In genomic region chr3:139299261-139300132, GRCh38 we compare ENCODE assay signal across 14 cellular contexts. TPM values are rescaled to one million over a fixed set of nuclear protein-coding genes. Genes with fewer than 3 reads are reported as not detected.
DNase-seq lines count a peak whose midpoint lies in the region; ATAC-seq and TF ChIP-seq lines count a peak whose summit lies in the region.
"Had no signal": no experiment of that assay in that cellular context is flagged by ENCODE, and none has a peak within 500 bp of the region (broad histone marks: within the 10 kb centered on the region; RNA-seq: fewer than 3 reads in every experiment).

No MANE protein-coding gene starts in this region.

- no peaks in the 10 kb centered on the region for H3K27me3 ChIP-seq in smooth muscle cell (ENCODE audit: low read depth)
- H3K27me3 ChIP-seq: left lung had no signal

- no peaks in the 10 kb centered on the region for H4K20me1 ChIP-seq in smooth muscle cell (ENCODE audit: low read depth)

- no peak overlapping the region for H3K27ac Mint-ChIP-seq in activated CD4-positive, alpha-beta memory T cell treated with anti-CD3 and anti-CD28 coated beads, Interleukin-2, amount 10 ng/mL, durations not matched to agents 7 days and 5 days
- H3K27ac Mint-ChIP-seq: activated CD4-positive, alpha-beta T cell treated with anti-CD3 and anti-CD28 coated beads, Interleukin-2, amount 10 ng/mL, durations not matched to agents 7 days and 5 days; activated naive CD8-positive, alpha-beta T cell had no signal

- no peaks in the 10 kb centered on the region for H3K36me3 Mint-ChIP-seq in activated CD4-positive, alpha-beta memory T cell treated with anti-CD3 and anti-CD28 coated beads, Interleukin-2, amount 10 ng/mL, durations not matched to agents 7 days and 5 days (ENCODE audit: low read depth)
- H3K36me3 Mint-ChIP-seq: activated naive CD8-positive, alpha-beta T cell had no signal

- H3K9me3 ChIP-seq in smooth muscle cell (replicated peaks; ENCODE audit: low read depth), result no peaks in the 10 kb centered on the region
- H3K9me3 ChIP-seq: left lung had no signal

- no peak for TF ChIP-seq CTCF in fibroblast of mammary gland (conservative IDR thresholded peaks at IDR 0.05; ENCODE audit: control insufficient read depth, insufficient read depth, low read depth, low read length)
- TF ChIP-seq CTCF in smooth muscle cell (IDR thresholded peaks at IDR 0.05; ENCODE audit: borderline replicate concordance, insufficient read depth, poor library complexity, severe bottlenecking), result no peak

- H3K27me3 Mint-ChIP-seq in activated CD4-positive, alpha-beta memory T cell treated with anti-CD3 and anti-CD28 coated beads, Interleukin-2, amount 10 ng/mL, durations not matched to agents 7 days and 5 days, result peaks cover 12% of the 10 kb centered on the region

- peak overlapping the region; percentile 74 for H3K27ac ChIP-seq in smooth muscle cell (ENCODE audit: low read depth)
- H3K27ac ChIP-seq: left lung had no signal

- H3K9me3 Mint-ChIP-seq in activated CD4-positive, alpha-beta memory T cell treated with anti-CD3 and anti-CD28 coated beads, Interleukin-2, amount 10 ng/mL, durations not matched to agents 7 days and 5 days, result no peaks in the 10 kb centered on the region
- H3K9me3 Mint-ChIP-seq: activated CD4-positive, alpha-beta T cell treated with anti-CD3 and anti-CD28 coated beads, Interleukin-2, amount 10 ng/mL, durations not matched to agents 7 days and 5 days had no signal

- no peaks in the 10 kb centered on the region for H3K79me2 ChIP-seq in smooth muscle cell (ENCODE audit: low read depth)

- CTCF ChIA-PET in activated CD4-positive, alpha-beta memory T cell treated with anti-CD3 and anti-CD28 coated beads, Interleukin-2, amount 10 ng/mL, durations not matched to agents 7 days and 5 days (lab: Charles Lee), result interaction anchor here (3.3 kb wide), 1 partner anchor 29 kb away, joined by 9 read pairs; no protein-coding TSS in a partner anchor

- 42% methylated on average over 14 of the region's 14 CpGs for WGBS in smooth muscle cell (ENCODE audit: low lambda C conversion rate)

- H3K4me3 Mint-ChIP-seq in activated CD4-positive, alpha-beta memory T cell treated with anti-CD3 and anti-CD28 coated beads, Interleukin-2, amount 10 ng/mL, durations not matched to agents 7 days and 5 days, result no peak overlapping the region
- H3K4me3 Mint-ChIP-seq: activated CD4-positive, alpha-beta T cell treated with anti-CD3 and anti-CD28 coated beads, Interleukin-2, amount 10 ng/mL, durations not matched to agents 7 days and 5 days; activated naive CD8-positive, alpha-beta T cell had no signal

- H3K36me3 ChIP-seq in smooth muscle cell (ENCODE audit: low read depth), result no peaks in the 10 kb centered on the region
- H3K36me3 ChIP-seq: left lung had no signal

- peak overlapping the region; percentile 10 for H3K9ac ChIP-seq in smooth muscle cell (ENCODE audit: low read depth)

- peak overlapping the region; percentile 12 for H2AFZ ChIP-seq in smooth muscle cell (ENCODE audit: low read depth)

- POLR2A ChIA-PET in activated CD4-positive, alpha-beta memory T cell treated with anti-CD3 and anti-CD28 coated beads, Interleukin-2, amount 10 ng/mL, durations not matched to agents 7 days and 5 days (lab: Charles Lee), result no interaction called here

- H3K4me3 ChIP-seq in fibroblast of mammary gland (ENCODE audit: control insufficient read depth, low read depth, low read length), result no peak overlapping the region
- H3K4me3 ChIP-seq in smooth muscle cell, result no peak overlapping the region
- H3K4me3 ChIP-seq: left lung had no signal

- DNase-seq in NCI-H82 (lab: John Stamatoyannopoulos, UW) (peak; percentile 73), NCI-H82 treated with DMSO at 0.1 percent for 48 hours (lab: John Stamatoyannopoulos, UW; ENCODE audit: unreplicated experiment) (no peak), fibroblast of mammary gland (ENCODE audit: low read depth) (peak; percentile 83), smooth muscle cell (lab: John Stamatoyannopoulos, UW; ENCODE audit: unreplicated experiment) (no peak), NCI-H2107 (lab: John Stamatoyannopoulos, UW) (no peak)
- DNase-seq in activated CD4-positive, alpha-beta memory T cell treated with anti-CD3 and anti-CD28 coated beads, Interleukin-2, amount 10 ng/mL, durations not matched to agents 7 days and 5 days, result no peak
- DNase-seq: activated CD4-positive, alpha-beta T cell treated with anti-CD3 and anti-CD28 coated beads, Interleukin-2, amount 10 ng/mL, durations not matched to agents 7 days and 5 days; left lung; NCI-H187 treated with DMSO at 0.1 percent for 48 hours; occipital lobe; Right ventricle myocardium superior had no signal

- peaks cover 6% of the 10 kb centered on the region for H3K4me1 ChIP-seq in smooth muscle cell (ENCODE audit: low read depth)
- H3K4me1 ChIP-seq: left lung had no signal

- H3K4me2 ChIP-seq in smooth muscle cell, result peak overlapping the region; percentile 1

- peaks cover 11% of the 10 kb centered on the region for H3F3A ChIP-seq in smooth muscle cell (ENCODE audit: low read depth)

- ATAC-seq in SK-N-SH treated with all-trans-retinoic acid at 6 μM for 48 hours, result peak; percentile 14; the same call in 2 of the 3 replicates
- no peak for ATAC-seq in HG02798 (IDR thresholded peaks at IDR 0.05; ENCODE audit: poor library complexity, unreplicated experiment)
- ATAC-seq: left lung had no signal

- H3K4me1 Mint-ChIP-seq in activated CD4-positive, alpha-beta memory T cell treated with anti-CD3 and anti-CD28 coated beads, Interleukin-2, amount 10 ng/mL, durations not matched to agents 7 days and 5 days, result peaks cover 26% of the 10 kb centered on the region

TF ChIP-seq in SK-N-SH treated with all-trans-retinoic acid at 6 μM for 48 hours, 23 proteins besides CTCF, POLR2A, EP300 and RAD21:
- no peak for TF ChIP-seq OSR1 (CRISPR knock-in tag; IDR thresholded peaks at IDR 0.05)
- TF ChIP-seq ZC3H10 (CRISPR knock-in tag; IDR thresholded peaks at IDR 0.05), result no peak
- TF ChIP-seq PPARA (CRISPR knock-in tag; IDR thresholded peaks at IDR 0.05; ENCODE audit: borderline replicate concordance), result no peak

RNA-seq across cellular contexts. Expression of gene MRPS22, which starts 44.3 kb away (rescaled TPM):
- total RNA-seq in smooth muscle cell, result 96.0 and 97.2 TPM in 2 replicates
- 70.5 and 90.6 TPM in 2 replicates for polyA plus RNA-seq in smooth muscle cell
- total RNA-seq in activated CD4-positive, alpha-beta memory T cell treated with anti-CD3 and anti-CD28 coated beads, Interleukin-2, amount 10 ng/mL, durations not matched to agents 7 days and 5 days, result 10 to 100 TPM; 31.9 to 37.2 TPM

Comparison
In these comparisons a context has a peak if more than half of its experiments do, and no peak if none do; other contexts are left out.
1. DNase-seq: peak in NCI-H82 (single experiment) and fibroblast of mammary gland (single experiment); none in NCI-H82 treated with DMSO at 0.1 percent for 48 hours (single experiment), smooth muscle cell (single experiment), activated CD4-positive, alpha-beta memory T cell treated with anti-CD3 and anti-CD28 coated beads, Interleukin-2, amount 10 ng/mL, durations not matched to agents 7 days and 5 days (single experiment) and NCI-H2107 (single experiment).